17 cellular contexts compared by ENCODE assay signal in genomic region chr14:55370883-55371455, GRCh38.
"Had no signal": no experiment of that assay in that cellular context is flagged by ENCODE, and none has a peak within 500 bp of the region (broad histone marks: within the 10 kb centered on the region; RNA-seq: fewer than 3 reads in every experiment).

No MANE protein-coding gene starts in this region.

- H3K27ac ChIP-seq: adrenal gland, epithelial cell of prostate, gastroesophageal sphincter, heart right ventricle, pancreas, sigmoid colon, SK-N-MC, spleen, stomach, thoracic aorta had no signal

- H3K4me1 Mint-ChIP-seq: WTC11 had no signal

- H3K27ac Mint-ChIP-seq: WTC11 had no signal

- H3K4me3 ChIP-seq: adrenal gland, gastroesophageal sphincter, heart right ventricle, pancreas, sigmoid colon, SK-N-MC, spleen, stomach, thoracic aorta had no signal

- DNase-seq: activated gamma-delta T cell treated with Interleukin-2 at 50 U/mL for 16 hours; activated T-cell treated with anti-CD3 and anti-CD28 coated beads, Interleukin-2, amount 50 U/mL, for 48 hours; adrenal gland; dermis blood vessel endothelial cell; heart right ventricle; left cardiac atrium; naive B cell; pancreas; sigmoid colon; spleen; stomach; T1000 had no signal

- H3K27me3 ChIP-seq: adrenal gland, gastroesophageal sphincter, heart right ventricle, pancreas, sigmoid colon, spleen, stomach had no signal

- H3K4me3 Mint-ChIP-seq: naive B cell, WTC11 had no signal

- H3K9me3 Mint-ChIP-seq: naive B cell, WTC11 had no signal

- H3K9me3 ChIP-seq: adrenal gland, gastroesophageal sphincter, heart right ventricle, pancreas, sigmoid colon, spleen, stomach, thoracic aorta had no signal

- H3K4me1 ChIP-seq: adrenal gland, gastroesophageal sphincter, pancreas had no signal

- H3K27me3 Mint-ChIP-seq: naive B cell had no signal

- ATAC-seq: gastroesophageal sphincter, heart right ventricle, left cardiac atrium, pancreas, WTC11 had no signal
